ENCODE assay signal across 8 cellular contexts in the genomic region with DNA sequence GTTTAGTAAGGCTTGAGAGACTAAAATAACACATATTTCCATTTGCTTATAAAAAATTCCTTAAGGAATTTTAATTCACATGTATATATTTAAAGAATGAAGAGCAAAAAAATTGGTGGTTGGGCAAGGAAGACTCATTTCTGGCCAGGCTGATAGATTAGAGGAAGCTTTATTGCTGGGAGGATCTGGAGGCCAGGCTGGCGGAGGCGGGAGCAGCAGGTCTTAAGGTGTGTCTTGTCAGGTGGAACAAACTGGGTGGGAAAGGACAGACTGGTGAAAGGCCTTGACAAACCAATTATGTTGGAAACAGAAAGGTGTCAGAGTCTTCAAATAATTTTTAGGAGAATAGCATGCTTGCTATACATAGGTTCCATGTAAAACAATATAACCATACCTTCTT.
"Had no signal": no experiment of that assay in that cellular context is flagged by ENCODE, and none has a peak within 500 bp of the region (broad histone marks: within the 10 kb centered on the region; RNA-seq: fewer than 3 reads in every experiment).

No MANE protein-coding gene starts in this region.

- H3K27ac Mint-ChIP-seq: GM23338, HFFc6 had no signal

- DNase-seq: GM23248, GOT3, H7, H9, HCEC 1CT, HFFc6 had no signal

- H3K4me3 Mint-ChIP-seq: GM23338, H9, HFFc6 had no signal

- ATAC-seq: GM23338, HCT116 had no signal

- H3K9me3 Mint-ChIP-seq: GM23338, H9 had no signal
